8 cellular contexts compared by ENCODE assay signal in the genomic region with DNA sequence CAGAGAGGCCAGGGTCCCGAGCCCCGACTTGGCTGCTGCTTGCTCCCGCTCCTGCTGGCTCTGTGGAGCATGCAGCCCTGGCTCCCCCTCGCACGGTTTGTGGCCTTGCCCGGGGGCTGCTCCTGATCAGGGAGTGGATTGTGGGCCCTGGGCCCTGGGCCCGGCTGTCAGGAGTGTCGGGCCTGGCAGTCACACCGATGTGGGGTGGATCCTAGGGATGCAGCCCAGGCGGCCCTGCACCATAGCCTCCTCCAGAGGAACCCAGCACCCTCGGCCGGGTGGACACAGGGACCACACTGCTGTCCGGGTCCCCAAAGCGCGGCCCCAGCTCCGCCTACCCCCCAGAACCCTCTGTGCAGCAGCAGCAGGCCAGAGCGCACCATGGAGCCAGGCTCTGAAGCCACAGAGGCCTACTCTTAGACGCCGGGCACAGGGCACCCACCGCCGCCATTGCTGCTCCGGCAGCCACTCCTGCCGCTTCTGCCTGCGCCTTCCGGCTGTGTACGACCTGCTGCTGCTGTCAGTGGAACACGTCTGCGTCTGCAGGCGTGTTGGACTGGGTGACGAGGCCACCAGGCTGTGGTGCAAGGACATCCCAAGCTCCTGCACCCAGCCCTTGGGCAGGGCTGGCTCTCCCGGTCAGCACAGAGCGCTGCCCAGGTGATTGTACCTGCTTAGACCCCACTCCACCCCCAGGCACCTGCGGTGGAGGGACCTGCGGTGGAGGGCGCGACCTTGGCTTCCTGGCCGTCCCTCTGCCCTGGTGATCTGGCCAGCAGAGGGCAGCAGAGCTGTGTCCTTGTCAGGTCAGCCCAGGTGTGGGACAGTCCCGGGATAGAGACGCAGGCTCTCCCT. TPM values are rescaled to one million over a fixed set of nuclear protein-coding genes. Genes with fewer than 3 reads are reported as not detected.
A peak's percentile ranks its signal among the peaks of the same experiment; 100 is the strongest.
DNase-seq lines count a peak whose midpoint lies in the region; ATAC-seq, FAIRE-seq and TF ChIP-seq lines count a peak whose summit lies in the region.

No MANE protein-coding gene starts in this region.

- peaks cover 4 to 19% (median 14%) of the 10 kb centered on the region in 4 experiments; a peak in 7 of 8 replicates for H3K36me3 ChIP-seq in H1 (ENCODE audit: control insufficient read depth in 2 of 4, insufficient read depth in 4 of 4, low read length in 3 of 4)

- H3K18ac ChIP-seq in H1 (ENCODE audit: extremely low read depth, low read length), result no peak overlapping the region

- no peaks in the 10 kb centered on the region for H3K23me2 ChIP-seq in H1 (ENCODE audit: low read depth, low read length)

- H3K9ac ChIP-seq in H1 (replicated peaks in 1 of 4; ENCODE audit: extremely low read depth in 1 of 4, low read depth in 3 of 4, low read length in 3 of 4), result no peak overlapping the region

- H2BK15ac ChIP-seq in H1 (ENCODE audit: low read length), result no peak overlapping the region

- H3K9me3 ChIP-seq in H1 (ENCODE audit: insufficient read depth in 2 of 2, low read depth in 1 of 2, low read length in 1 of 2), result no peaks in the 10 kb centered on the region

- H3K56ac ChIP-seq in H1 (replicated peaks; ENCODE audit: insufficient read length, low read depth, low read length), result no peak overlapping the region

- peaks cover 5 to 73% of the 10 kb centered on the region in 2 experiments; a peak in 3 of 4 replicates for H3K79me2 ChIP-seq in H1 (ENCODE audit: control insufficient read depth in 1 of 2, insufficient read depth in 2 of 2, low read length in 2 of 2)

- TF ChIP-seq EP300 in H1 (IDR thresholded peaks at IDR 0.05; ENCODE audit: borderline replicate concordance in 1 of 2, low read depth in 2 of 2, low read length in 2 of 2), result no peak

- H2AFZ ChIP-seq in H1 (ENCODE audit: low read length), result no peak overlapping the region

- no peak for DNase-seq in AG09319 (ENCODE audit: extremely low read depth, low read depth)
- DNase-seq in GM18507 (ENCODE audit: extremely low spot score, insufficient read length, low read depth), result peak; percentile 71
- peak; percentile 49 for DNase-seq in NCI-H226
- peak; percentile 93 for DNase-seq in activated CD8-positive, alpha-beta memory T cell treated with anti-CD3 and anti-CD28 coated beads for 24 hours
- peak; percentile 53 to 98 for DNase-seq in H1 (ENCODE audit: low read depth in 1 of 2, low spot score in 2 of 2)
- DNase-seq in midbrain (lab: John Stamatoyannopoulos, UW), result peak; percentile 29
- DNase-seq in stimulated activated CD8-positive, alpha-beta memory T cell treated with anti-CD3 and anti-CD28 coated beads, Interleukin-7, amount 100 ng/mL, for 24 hours (ENCODE audit: low read depth), result peak; percentile 72

- no peak overlapping the region for H3K23ac ChIP-seq in H1 (ENCODE audit: insufficient read length)

- no peak for ATAC-seq in GM21381 (IDR thresholded peaks at IDR 0.05; ENCODE audit: unreplicated experiment)

- peak; percentile 89 for TF ChIP-seq CTCF in AG09319 (IDR thresholded peaks at IDR 0.05; ENCODE audit: low read depth, low read length)
- TF ChIP-seq CTCF in H1 (IDR thresholded peaks at IDR 0.05; ENCODE audit: control extremely low read depth in 1 of 3, insufficient read depth in 1 of 3, low read depth in 1 of 3, low read length in 3 of 3), result peak in 2 of 3 experiments; percentile 93 to 98; a peak in 3 of 4 replicates

- POLR2A ChIA-PET in H1 (lab: Charles Lee; ENCODE audit: partially characterized antibody), result interaction anchor here (1.0 to 2.8 kb wide), 3 partner anchors 9 to 76 kb away, joined by 3 to 11 read pairs (median 6); a partner anchor contains a TSS

- WGBS in H1 (ENCODE audit: extremely low coverage in 1 of 2, insufficient coverage in 1 of 2, insufficient read length in 1 of 2, insufficient replicate concordance in 2 of 2, low coverage in 1 of 2, low lambda C conversion rate in 2 of 2, missing lambda C conversion rate in 1 of 2), 2 experiments, result 81% methylated on average over 38 of the region's 39 CpGs; no CpG with 5 or more reads in 1 of the 2 experiments

- no peak overlapping the region for H3K4me3 ChIP-seq in H1 (ENCODE audit: extremely low read depth in 1 of 4, insufficient read depth in 2 of 4, low read depth in 3 of 4, low read length in 4 of 4)

- no peak overlapping the region for H2BK12ac ChIP-seq in H1 (ENCODE audit: low read depth, low read length)

- no peak overlapping the region for H2BK20ac ChIP-seq in H1 (ENCODE audit: low read length)

- no peak overlapping the region for H3K4me2 ChIP-seq in H1 (ENCODE audit: insufficient read depth in 1 of 2, low read depth in 2 of 2, low read length in 2 of 2)

- FAIRE-seq in GM18507 (lab: Jason Lieb, UNC), result peak; percentile 86
- FAIRE-seq in H1 (lab: Jason Lieb, UNC), result peak; percentile 84

- H3K27ac ChIP-seq in H1 (ENCODE audit: low read depth, low read length), result no peak overlapping the region

- no peak overlapping the region for H2BK120ac ChIP-seq in H1 (replicated peaks; ENCODE audit: low read depth, low read length)

- CTCF ChIA-PET in H1 (lab: Charles Lee; ENCODE audit: partially characterized antibody), result interaction anchor here (0.6 to 9.6 kb wide), 43 partner anchors 8 to 453 kb away, joined by 3 to 101 read pairs (median 5); a partner anchor contains a TSS

- peaks cover 19% of the 10 kb centered on the region for H3K79me1 ChIP-seq in H1 (ENCODE audit: low read depth, low read length)

- H3K14ac ChIP-seq in H1 (ENCODE audit: insufficient read length), result no peak overlapping the region

- no peak for TF ChIP-seq POLR2A in H1 (IDR thresholded peaks at IDR 0.05; ENCODE audit: control extremely low read depth in 1 of 2, low read depth in 2 of 2, low read length in 2 of 2)

- peaks cover 40 to 53% of the 10 kb centered on the region in 2 experiments for H4K20me1 ChIP-seq in H1 (replicated peaks in 1 of 2; ENCODE audit: control insufficient read depth in 1 of 2, insufficient read depth in 2 of 2, low read length in 2 of 2)

- no peaks in the 10 kb centered on the region for H3K27me3 ChIP-seq in H1 (replicated peaks in 1 of 4; ENCODE audit: control insufficient read depth in 3 of 4, extremely low read depth in 1 of 4, insufficient read depth in 3 of 4, low read length in 3 of 4)

- no peak overlapping the region for H2BK5ac ChIP-seq in H1 (ENCODE audit: low read depth, low read length)

- peak overlapping the region; percentile 23; the same call in 1 of the 2 replicates for H4K8ac ChIP-seq in H1 (ENCODE audit: extremely low read depth, insufficient read depth, low read length)

- TF ChIP-seq RAD21 in H1 (IDR thresholded peaks at IDR 0.05 in 1 of 2, conservative IDR thresholded peaks at IDR 0.05 in 1 of 2; ENCODE audit: low read depth in 2 of 2, low read length in 2 of 2), result peak; percentile 89 to 90

- no peak overlapping the region for H4K91ac ChIP-seq in H1 (replicated peaks; ENCODE audit: insufficient read length, low read length)

- no peak overlapping the region for H2AK5ac ChIP-seq in H1 (ENCODE audit: low read depth, low read length)

- H4K5ac ChIP-seq in H1 (ENCODE audit: insufficient read length, low read depth, low read length), result no peak overlapping the region

- H3K4ac ChIP-seq in H1 (replicated peaks; ENCODE audit: insufficient read length, low read depth, low read length), result no peak overlapping the region

- H3K4me1 ChIP-seq in H1 (replicated peaks in 1 of 4; ENCODE audit: control insufficient read depth in 3 of 4, insufficient read depth in 4 of 4, low read length in 3 of 4), result no peaks in the 10 kb centered on the region; a peak in 1 of 7 replicates

TF ChIP-seq in H1, 55 proteins besides CTCF, POLR2A, EP300 and RAD21 (continues in another document):
- TF ChIP-seq POU5F1 (IDR thresholded peaks at IDR 0.05; ENCODE audit: low read depth, low read length) (no peak), TCF12 (IDR thresholded peaks at IDR 0.05; ENCODE audit: low read depth, low read length) (peak; percentile 95), POLR2AphosphoS5 (IDR thresholded peaks at IDR 0.05; ENCODE audit: low read depth, low read length) (peak; percentile 77), TBP (IDR thresholded peaks at IDR 0.05; ENCODE audit: low read depth, low read length) (no peak), BCL11A (IDR thresholded peaks at IDR 0.05; ENCODE audit: low read depth in 2 of 2, low read length in 2 of 2) (no peak), RXRA (IDR thresholded peaks at IDR 0.05; ENCODE audit: insufficient read depth, low read depth, low read length) (peak; percentile 68; the same call in 1 of the 2 replicates), CREB1 (IDR thresholded peaks at IDR 0.05) (peak; percentile 41; the same call in 1 of the 2 replicates), SIRT6 (IDR thresholded peaks at IDR 0.05; ENCODE audit: low read length) (no peak), PHF8 (conservative IDR thresholded peaks at IDR 0.05; ENCODE audit: low read depth, low read length) (no peak), HDAC2 (IDR thresholded peaks at IDR 0.05; ENCODE audit: borderline replicate concordance in 1 of 2, low read depth in 2 of 2, low read length in 2 of 2) (no peak)
- TF ChIP-seq, protein P1, sequence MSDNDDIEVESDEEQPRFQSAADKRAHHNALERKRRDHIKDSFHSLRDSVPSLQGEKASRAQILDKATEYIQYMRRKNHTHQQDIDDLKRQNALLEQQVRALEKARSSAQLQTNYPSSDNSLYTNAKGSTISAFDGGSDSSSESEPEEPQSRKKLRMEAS (IDR thresholded peaks at IDR 0.05), result peak; percentile 43; the same call in 1 of the 2 replicates

RNA-seq across cellular contexts. Expression of a gene that starts 9.6 kb away (rescaled TPM):
- 57.3 and 64.1 TPM in 2 replicates for total RNA-seq in H1 (2021; fragmentation: NEBNext Ultra II Directional; extraction: Animal tissue kit (Norgen Biotek cat#: 25700))
- 17.7 and 34.6 TPM in 2 replicates for polyA plus RNA-seq in H1 (2011; rRNA removed)
- 43.7 TPM for polyA plus RNA-seq in H1 (2011; cell fraction: cytosol; rRNA removed)
- polyA plus RNA-seq in H1 (2011; cell fraction: nucleus; rRNA removed), result 28.5 TPM
- 20.8 to 42.4 TPM (median 39.1 TPM) in 4 replicates for polyA plus RNA-seq in H1 (2012, experiment 1 of 2)
- 28.1 TPM for polyA plus RNA-seq in H1 (2012, experiment 2 of 2)
- polyA plus RNA-seq in H1 (2013, experiment 1 of 2), result 28.3 TPM
- 30.5 TPM for polyA plus RNA-seq in H1 (2013, experiment 2 of 2)
- polyA minus RNA-seq in H1 (2011; rRNA and poly(A)+ RNA removed), result 5.9 and 6.3 TPM in 2 replicates
- polyA minus RNA-seq in H1 (2011; cell fraction: cytosol; rRNA and poly(A)+ RNA removed), result 28.0 TPM
- 8.6 TPM for polyA minus RNA-seq in H1 (2011; cell fraction: nucleus; rRNA and poly(A)+ RNA removed)

RNA-seq across cellular contexts. Expression of a gene that starts 28.7 kb away (rescaled TPM):
- total RNA-seq in H1 (2021; fragmentation: NEBNext Ultra II Directional; extraction: Animal tissue kit (Norgen Biotek cat#: 25700)), result 0.24 and 0.36 TPM in 2 replicates
- 0.63 and 0.89 TPM in 2 replicates for polyA plus RNA-seq in H1 (2011; rRNA removed)
- 0.76 TPM for polyA plus RNA-seq in H1 (2011; cell fraction: cytosol; rRNA removed)
- polyA plus RNA-seq in H1 (2011; cell fraction: nucleus; rRNA removed), result 1.6 TPM
- 0.40 to 0.58 TPM (median 0.48 TPM) in 4 replicates for polyA plus RNA-seq in H1 (2012, experiment 1 of 2)
- polyA plus RNA-seq in H1 (2012, experiment 2 of 2), result 0.49 TPM
- 0.26 TPM for polyA plus RNA-seq in H1 (2013, experiment 1 of 2)
- polyA plus RNA-seq in H1 (2013, experiment 2 of 2), result 0.52 TPM
- 0.25 and 0.27 TPM in 2 replicates for polyA minus RNA-seq in H1 (2011; rRNA and poly(A)+ RNA removed)
- not detected for polyA minus RNA-seq in H1 (2011; cell fraction: cytosol; rRNA and poly(A)+ RNA removed)
- polyA minus RNA-seq in H1 (2011; cell fraction: nucleus; rRNA and poly(A)+ RNA removed), result 0.70 TPM
